ENCODE assay signal across 13 cellular contexts in the genomic region with DNA sequence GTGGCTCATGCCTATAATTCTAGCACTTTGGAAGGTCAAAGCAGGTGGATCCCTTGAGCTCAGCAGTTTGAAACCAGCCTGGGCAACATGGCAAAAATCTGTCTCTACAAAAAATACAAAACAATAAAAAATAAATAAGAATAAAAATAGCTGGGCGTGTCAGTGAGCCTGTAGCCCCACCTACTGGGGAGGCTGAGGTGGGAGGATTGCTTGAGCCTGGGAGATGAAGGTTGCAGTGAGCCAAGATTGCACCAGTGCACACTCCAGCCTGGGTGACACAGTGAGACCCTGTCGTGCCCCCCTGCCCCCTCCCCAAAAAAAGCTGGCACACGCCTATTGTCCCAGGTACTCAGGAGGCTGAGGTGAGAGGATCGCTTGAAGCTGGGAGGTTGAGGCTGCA. TPM values are rescaled to one million over a fixed set of nuclear protein-coding genes. Genes with fewer than 3 reads are reported as not detected.
DNase-seq lines count a peak whose midpoint lies in the region; ATAC-seq and TF ChIP-seq lines count a peak whose summit lies in the region.
"Had no signal": no experiment of that assay in that cellular context is flagged by ENCODE, and none has a peak within 500 bp of the region (broad histone marks: within the 10 kb centered on the region; RNA-seq: fewer than 3 reads in every experiment).

No MANE protein-coding gene starts in this region.

- no peak for DNase-seq in AG10803 (ENCODE audit: low read depth)
- no peak for DNase-seq in GM10248 (ENCODE audit: extremely low spot score)
- DNase-seq in Peyer's patch: no peak
- no peak for DNase-seq in fibroblast of villous mesenchyme (ENCODE audit: low read depth)
- DNase-seq in GM19238 (ENCODE audit: insufficient read length, low spot score): no peak
- no peak for DNase-seq in activated effector memory CD4-positive, alpha-beta T cell treated with Interleukin-2 at 50 U/mL for 16 hours
- DNase-seq in CD1c-positive myeloid dendritic cell (ENCODE audit: extremely low spot score): no peak
- DNase-seq: central memory CD4-positive, alpha-beta T cell; NCI-H526; pancreas; stimulated activated CD4-positive, alpha-beta T cell treated with anti-CD3 and anti-CD28 coated beads, Interleukin-4, amount 100 ng/mL, for 4 hours had no signal

- H3K27ac ChIP-seq in Peyer's patch: no peak overlapping the region
- H3K27ac ChIP-seq: pancreas had no signal

- CTCF ChIA-PET in GM10248 (lab: Yijun Ruan, JAX): interaction anchor here (1.1 to 3.5 kb wide), 5 partner anchors 9 to 433 kb away, joined by 3 to 13 read pairs (median 5); partner anchors contain the start of gene ARMC12

- H3K4me3 ChIP-seq in AG10803 (ENCODE audit: low read length) (no peak overlapping the region), Peyer's patch (no peak overlapping the region), fibroblast of villous mesenchyme (ENCODE audit: low read depth, low read length) (no peak overlapping the region)
- H3K4me3 ChIP-seq: pancreas had no signal

- H3K9me3 ChIP-seq in Peyer's patch: no peaks in the 10 kb centered on the region
- H3K9me3 ChIP-seq: pancreas had no signal

- no peaks in the 10 kb centered on the region for H3K36me3 ChIP-seq in Peyer's patch
- H3K36me3 ChIP-seq: pancreas had no signal

- POLR2A ChIA-PET in GM10248 (lab: Yijun Ruan, JAX): no interaction called here

- no peak for ATAC-seq in GM19455 (IDR thresholded peaks at IDR 0.05; ENCODE audit: unreplicated experiment)
- ATAC-seq: left lobe of liver, pancreas had no signal

- peaks cover 0 to 4% (median 0%) of the 10 kb centered on the region in 4 donors for H3K4me1 ChIP-seq in Peyer's patch
- H3K4me1 ChIP-seq: pancreas had no signal

- no peaks in the 10 kb centered on the region for H3K27me3 ChIP-seq in Peyer's patch
- H3K27me3 ChIP-seq: pancreas had no signal

- no peak for TF ChIP-seq POLR2A in Peyer's patch (IDR thresholded peaks at IDR 0.05)

- TF ChIP-seq CTCF in AG10803 (conservative IDR thresholded peaks at IDR 0.05; ENCODE audit: low read length) (peak; percentile 15; the same call in 1 of the 2 replicates), GM10248 (IDR thresholded peaks at IDR 0.05; ENCODE audit: control extremely low read depth, extremely low read depth, low read depth, missing control alignments) (peak; percentile 42), Peyer's patch (IDR thresholded peaks at IDR 0.05) (peak in 4 of 6 experiments; percentile 10 to 47 (median 37)), fibroblast of villous mesenchyme (IDR thresholded peaks at IDR 0.05; ENCODE audit: insufficient read depth, low read depth, low read length) (peak; percentile 34)

RNA-seq across cellular contexts. Expression of gene SRPK1, which starts 35.1 kb away (rescaled TPM):
- total RNA-seq in Peyer's patch (100 to 1,000 TPM in 2 of 4 donors, 10 to 100 TPM in 2; 72.4 to 137 (median 112) TPM), fibroblast of villous mesenchyme (49.0 and 61.7 TPM in 2 replicates)
